In genomic region chr17:43760254-43760852, GRCh38 we compare ENCODE assay signal across 7 cellular contexts. TPM values are rescaled to one million over a fixed set of nuclear protein-coding genes. Genes with fewer than 3 reads are reported as not detected.
DNase-seq lines count a peak whose midpoint lies in the region; TF ChIP-seq lines count a peak whose summit lies in the region.

No MANE protein-coding gene starts in this region.

- H3K4me2 ChIP-seq in osteoblast (ENCODE audit: insufficient read depth, low read length) = no peak overlapping the region

- H3K27me3 ChIP-seq in osteoblast (ENCODE audit: insufficient read depth, low read length) (peaks cover 40% of the 10 kb centered on the region), tibial artery (no peaks in the 10 kb centered on the region)

- intact Hi-C loops in tibial artery (cut with DNase I; ENCODE audit: low total_unique reads) = no loop called here

- TF ChIP-seq CTCF in GM13976 (IDR thresholded peaks at IDR 0.05; ENCODE audit: borderline replicate concordance, control extremely low read depth, extremely low read depth, insufficient read depth, missing control alignments) = peak; percentile 99
- peak; percentile 100 for TF ChIP-seq CTCF in osteoblast (IDR thresholded peaks at IDR 0.05; ENCODE audit: extremely low read depth, low read depth, low read length)
- peak; percentile 97 to 100 for TF ChIP-seq CTCF in tibial artery (IDR thresholded peaks at IDR 0.05)

- no peaks in the 10 kb centered on the region for H4K20me1 ChIP-seq in osteoblast (ENCODE audit: insufficient read depth, low read length)

- H3K4me1 ChIP-seq in osteoblast (ENCODE audit: insufficient read depth, low read length) (peaks cover 3% of the 10 kb centered on the region), tibial artery (peaks cover 4 to 63% (median 24%) of the 10 kb centered on the region in 4 donors)

- H3K36me3 ChIP-seq in osteoblast (ENCODE audit: insufficient read depth, low read length) = no peaks in the 10 kb centered on the region
- H3K36me3 ChIP-seq in tibial artery = no peaks in the 10 kb centered on the region

- no peak overlapping the region for H3K4me3 ChIP-seq in osteoblast (ENCODE audit: insufficient read depth, low read length)
- no peak overlapping the region for H3K4me3 ChIP-seq in tibial artery

- DNase-seq in GM13976 (ENCODE audit: low spot score) (peak; percentile 90), NCI-H1092 (lab: John Stamatoyannopoulos, UW) (peak; percentile 80), SK-N-DZ (ENCODE audit: low spot score) (peak; percentile 90), globus pallidus (ENCODE audit: low spot score) (peak; percentile 86), osteoblast (ENCODE audit: insufficient read length, low spot score, missing footprints) (peak; percentile 99), tibial artery (peak; percentile 95 to 97)
- peak; percentile 89 for DNase-seq in activated naive CD4-positive, alpha-beta T cell treated with Interleukin-2 at 50 U/mL for 16 hours

- H3K27ac ChIP-seq in osteoblast (ENCODE audit: low read depth, low read length) (no peak overlapping the region), tibial artery (peak overlapping the region; percentile 7 to 76)

- no peaks in the 10 kb centered on the region for H3K79me2 ChIP-seq in osteoblast (ENCODE audit: insufficient read depth, low read length)

- no peak overlapping the region for H2AFZ ChIP-seq in osteoblast (ENCODE audit: low read length)

- H3K9me3 ChIP-seq in osteoblast (ENCODE audit: low read depth, low read length) (no peaks in the 10 kb centered on the region), tibial artery (no peaks in the 10 kb centered on the region)

- in situ Hi-C loops in GM13976 (cut with MboI; ENCODE audit: low sequenced_read_pairs, unreplicated experiment) = no loop called here

RNA-seq across cellular contexts. Expression of gene SOST, which starts 1.8 kb away (rescaled TPM):
- not detected in 2 replicates for polyA plus RNA-seq in SK-N-DZ (2014; cell fraction: cytosol; rRNA removed)
- not detected in 2 replicates for polyA plus RNA-seq in SK-N-DZ (2014; cell fraction: nucleus; rRNA removed)
- total RNA-seq in osteoblast = not detected in 2 replicates

RNA-seq across cellular contexts. Expression of gene DUSP3, which starts 18.4 kb away (rescaled TPM):
- 8.1 and 12.4 TPM in 2 replicates for polyA plus RNA-seq in SK-N-DZ (2014; cell fraction: cytosol; rRNA removed)
- polyA plus RNA-seq in SK-N-DZ (2014; cell fraction: nucleus; rRNA removed) = 7.7 and 8.8 TPM in 2 replicates
- 67.8 and 68.8 TPM in 2 replicates for total RNA-seq in osteoblast

RNA-seq across cellular contexts. Expression of gene CFAP97D1, which starts 19.9 kb away (rescaled TPM):
- polyA plus RNA-seq in SK-N-DZ (2014; cell fraction: cytosol; rRNA removed) = not detected in 2 replicates
- polyA plus RNA-seq in SK-N-DZ (2014; cell fraction: nucleus; rRNA removed) = not detected in 2 replicates
- total RNA-seq in osteoblast = under 0.01 TPM in 1 of 2 replicates, not detected in the other
